Comparison of ENCODE assay signal across 8 cellular contexts in the genomic region with DNA sequence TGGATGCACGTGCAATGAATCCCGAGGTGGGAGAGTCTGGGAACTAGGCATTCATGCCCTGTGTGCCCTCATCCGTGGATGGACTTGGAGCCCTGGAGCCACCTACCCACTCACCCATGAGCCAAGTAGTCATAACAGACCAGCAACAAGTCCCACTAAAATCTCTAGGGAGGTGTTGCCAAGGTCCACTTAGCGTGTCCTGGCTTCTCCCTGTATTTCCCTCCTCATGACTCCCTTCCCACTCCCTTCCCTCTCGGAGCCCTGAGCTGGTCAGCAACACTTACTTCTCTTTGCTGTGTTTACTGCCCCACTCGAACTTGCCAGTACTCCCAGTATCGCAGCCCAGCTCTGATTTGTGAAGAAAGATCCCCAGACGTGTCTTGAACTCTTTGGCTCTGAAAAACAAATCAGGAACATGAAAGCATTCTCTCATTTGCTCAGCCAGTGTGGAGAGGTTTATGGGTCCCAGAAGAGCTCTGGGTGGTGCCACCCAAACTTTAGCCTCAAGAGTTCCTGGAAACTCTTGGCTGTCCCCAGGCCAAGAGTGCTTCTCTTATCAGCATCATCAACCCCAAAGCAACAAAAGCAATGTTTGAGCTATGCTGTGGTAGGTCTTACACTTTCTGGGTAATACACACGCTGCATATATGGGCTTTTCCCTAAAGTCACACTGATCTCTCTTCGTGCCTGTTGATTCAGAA. TPM values are rescaled to one million over a fixed set of nuclear protein-coding genes. Genes with fewer than 3 reads are reported as not detected.
DNase-seq lines count a peak whose midpoint lies in the region; ATAC-seq, FAIRE-seq and TF ChIP-seq lines count a peak whose summit lies in the region.

No MANE protein-coding gene starts in this region.

- no peaks in the 10 kb centered on the region for H3K9me3 ChIP-seq in CD8-positive, alpha-beta T cell (ENCODE audit: low read length)
- H3K9me3 ChIP-seq in HUES48 (ENCODE audit: control insufficient read depth, insufficient read depth, low read length): no peaks in the 10 kb centered on the region

- H3K27me3 ChIP-seq in CD8-positive, alpha-beta T cell (ENCODE audit: insufficient read depth, low read length): no peaks in the 10 kb centered on the region
- H3K27me3 ChIP-seq in HUES48 (ENCODE audit: control insufficient read depth, insufficient read depth, low read length): peaks cover 41% of the 10 kb centered on the region

- in situ Hi-C loops in astrocyte of the spinal cord (cut with HindIII; ENCODE audit: low sequenced_read_pairs): no loop called here

- FAIRE-seq in H54 (lab: Jason Lieb, UNC): no peak

- CTCF ChIA-PET in CD8-positive, alpha-beta T cell (lab: Charles Lee): interaction anchor here (0.6 to 25.8 kb wide), 5 partner anchors 11 to 195 kb away, joined by 3 to 581 read pairs (median 28); partner anchors contain the start of genes NPL and RNASEL
- CTCF ChIA-PET in GM10248 (lab: Yijun Ruan, JAX): interaction anchor here (0.9 to 41.1 kb wide), 6 partner anchors 9 to 183 kb away, joined by 3 to 1252 read pairs (median 5); partner anchors contain the start of gene NPL

- POLR2A ChIA-PET in CD8-positive, alpha-beta T cell (lab: Charles Lee): interaction anchor here (0.7 to 1.3 kb wide), 4 partner anchors 8 to 186 kb away, joined by 3 read pairs; no protein-coding TSS in a partner anchor
- POLR2A ChIA-PET in naive thymus-derived CD8-positive, alpha-beta T cell (lab: Charles Lee): interaction anchor here (0.9 to 1.3 kb wide), 3 partner anchors 12 to 185 kb away, joined by 3 to 5 read pairs (median 4); no protein-coding TSS in a partner anchor
- POLR2A ChIA-PET in GM10248 (lab: Yijun Ruan, JAX): interaction anchor here (0.6 to 2.3 kb wide), 7 partner anchors 13 to 459 kb away, joined by 3 to 20 read pairs (median 4); partner anchors contain the start of gene RNASEL

- no peak overlapping the region for H3K4me3 ChIP-seq in CD8-positive, alpha-beta T cell (ENCODE audit: low read depth, low read length)
- H3K4me3 ChIP-seq in HUES48 (ENCODE audit: low read depth, low read length) (peak overlapping the region; percentile 65), astrocyte of the spinal cord (ENCODE audit: low read depth, low read length) (peak overlapping the region; percentile 66)

- no peaks in the 10 kb centered on the region for H3K36me3 Mint-ChIP-seq in CD8-positive, alpha-beta T cell
- no peaks in the 10 kb centered on the region for H3K36me3 Mint-ChIP-seq in naive thymus-derived CD8-positive, alpha-beta T cell

- H3K4me3 Mint-ChIP-seq in CD8-positive, alpha-beta T cell: peak overlapping the region; percentile 78
- H3K4me3 Mint-ChIP-seq in naive thymus-derived CD8-positive, alpha-beta T cell: peak overlapping the region in 7 of 10 donors; percentile 68 to 85 (median 81)

- H3K4me1 ChIP-seq in CD8-positive, alpha-beta T cell (ENCODE audit: insufficient read depth, low read length): peaks cover 16% of the 10 kb centered on the region
- peaks cover 27% of the 10 kb centered on the region for H3K4me1 ChIP-seq in HUES48 (ENCODE audit: control insufficient read depth, insufficient read depth, low read length)

- no peaks in the 10 kb centered on the region for H3K36me3 ChIP-seq in CD8-positive, alpha-beta T cell (ENCODE audit: insufficient read depth, low read length)
- peaks cover 24% of the 10 kb centered on the region for H3K36me3 ChIP-seq in HUES48 (ENCODE audit: control insufficient read depth, insufficient read depth, low read length)

- H3K27me3 Mint-ChIP-seq in CD8-positive, alpha-beta T cell (ENCODE audit: low read depth): peaks cover 13% of the 10 kb centered on the region
- H3K27me3 Mint-ChIP-seq in naive thymus-derived CD8-positive, alpha-beta T cell: peaks cover 4 to 21% (median 7%) of the 10 kb centered on the region in 5 donors

- intact Hi-C loops in CD8-positive, alpha-beta T cell (cut with DNase I, micrococcal nuclease): loop anchor here (5.0 kb wide), 3 partner anchors 59 to 516 kb away; partner anchors contain the start of gene DHX9 (in 1 of the 2)

- ATAC-seq in CD8-positive, alpha-beta T cell: peak; percentile 24
- peak in 1 of 2 donors; percentile 19 for ATAC-seq in naive thymus-derived CD8-positive, alpha-beta T cell
- no peak for ATAC-seq in GM21423 (IDR thresholded peaks at IDR 0.05; ENCODE audit: unreplicated experiment)

- H3K9me3 Mint-ChIP-seq in CD8-positive, alpha-beta T cell: no peaks in the 10 kb centered on the region
- H3K9me3 Mint-ChIP-seq in naive thymus-derived CD8-positive, alpha-beta T cell: no peaks in the 10 kb centered on the region

- TF ChIP-seq POLR2A in H54 (IDR thresholded peaks at IDR 0.05; ENCODE audit: low read depth, low read length): no peak

- H3K27ac ChIP-seq in CD8-positive, alpha-beta T cell (ENCODE audit: low read depth, low read length): no peak overlapping the region
- H3K27ac ChIP-seq in HUES48 (ENCODE audit: low read depth, low read length): no peak overlapping the region

- H3K9ac ChIP-seq in HUES48 (ENCODE audit: low read depth, low read length): peak overlapping the region; percentile 62; the same call in 1 of the 2 replicates

- TF ChIP-seq CTCF in CD8-positive, alpha-beta T cell (IDR thresholded peaks at IDR 0.05): no peak
- TF ChIP-seq CTCF in astrocyte of the spinal cord (IDR thresholded peaks at IDR 0.05; ENCODE audit: low read depth, low read length) (no peak), GM10248 (IDR thresholded peaks at IDR 0.05; ENCODE audit: control extremely low read depth, extremely low read depth, low read depth, missing control alignments) (no peak)

- DNase-seq in CD8-positive, alpha-beta T cell: no peak
- DNase-seq in astrocyte of the spinal cord (ENCODE audit: low read depth, low spot score) (no peak), iPS-NIHi7 (ENCODE audit: extremely low spot score) (no peak), GM10248 (ENCODE audit: extremely low spot score) (no peak), H54 (ENCODE audit: insufficient read length, low spot score) (no peak)
- DNase-seq in naive thymus-derived CD8-positive, alpha-beta T cell: no peak

- peaks cover 17% of the 10 kb centered on the region for H3K4me1 Mint-ChIP-seq in CD8-positive, alpha-beta T cell (ENCODE audit: low read depth)
- H3K4me1 Mint-ChIP-seq in naive thymus-derived CD8-positive, alpha-beta T cell: peaks cover 7 to 24% (median 14%) of the 10 kb centered on the region in 4 donors

- H3K27ac Mint-ChIP-seq in CD8-positive, alpha-beta T cell: peak overlapping the region; percentile 81
- H3K27ac Mint-ChIP-seq in naive thymus-derived CD8-positive, alpha-beta T cell: peak overlapping the region in 1 of 10 donors; percentile 56

RNA-seq across cellular contexts. Expression of gene RGS16, which starts 1.1 kb away (rescaled TPM):
- 10 to 100 TPM; 11.6 to 12.0 TPM for total RNA-seq in CD8-positive, alpha-beta T cell
- total RNA-seq in naive thymus-derived CD8-positive, alpha-beta T cell: under 1 TPM; 0.41 to 0.49 TPM
- not detected for polyA plus RNA-seq in naive thymus-derived CD8-positive, alpha-beta T cell

RNA-seq across cellular contexts. Expression of gene RNASEL, which starts 14.0 kb away (rescaled TPM):
- 1 to 10 TPM; 1.5 to 1.7 TPM for total RNA-seq in CD8-positive, alpha-beta T cell
- total RNA-seq in naive thymus-derived CD8-positive, alpha-beta T cell: 10 to 100 TPM; 20.2 to 20.8 TPM
- 10 to 100 TPM in 1 of 3 donors, 1 to 10 TPM in 2; 5.0 to 10.1 (median 6.4) TPM for polyA plus RNA-seq in naive thymus-derived CD8-positive, alpha-beta T cell

Comparison
In these comparisons a context has a peak if more than half of its experiments do, and no peak if none do; other contexts are left out.
1. RNA of gene RGS16, which starts 1.1 kb away (total RNA-seq): 11.6 to 12.0 TPM in CD8-positive, alpha-beta T cell; 0.41 to 0.49 TPM in naive thymus-derived CD8-positive, alpha-beta T cell; every median in the first group is over 4 times any median in the second.
2. RNA of gene RNASEL, which starts 14.0 kb away (total RNA-seq): 20.2 to 20.8 TPM in naive thymus-derived CD8-positive, alpha-beta T cell; 1.5 to 1.7 TPM in CD8-positive, alpha-beta T cell; every median in the first group is over 4 times any median in the second.